Comparison of ENCODE assay signal across 10 cellular contexts in genomic region chrX:136580316-136580715, GRCh38. TPM values are rescaled to one million over a fixed set of nuclear protein-coding genes. Genes with fewer than 3 reads are reported as not detected.
"Had no signal": no experiment of that assay in that cellular context is flagged by ENCODE, and none has a peak within 500 bp of the region (broad histone marks: within the 10 kb centered on the region; RNA-seq: fewer than 3 reads in every experiment).

No MANE protein-coding gene starts in this region.

- H3K27ac Mint-ChIP-seq: GM23338, H9, IgD-negative memory B cell had no signal

- H3K4me2 ChIP-seq: GM23338 had no signal

- DNase-seq: H9, HCEC 1CT, KBM-7 had no signal

- H3K4me3 Mint-ChIP-seq: GM23338, H9, IgD-negative memory B cell had no signal

- ATAC-seq: GM23338, HepG2 had no signal

- H3K4me3 ChIP-seq: GM23338 had no signal

- H3K27ac ChIP-seq: HL-60 had no signal

- H2AFZ ChIP-seq: GM23338 had no signal

- FAIRE-seq: H54, HepG2 had no signal

- H3K9me3 Mint-ChIP-seq: GM23338, IgD-negative memory B cell had no signal

- H3K4me1 Mint-ChIP-seq: H9 had no signal

- H3K36me3 Mint-ChIP-seq: IgD-negative memory B cell had no signal

RNA-seq across cellular contexts. Expression of gene VGLL1, which starts 48.3 kb away (rescaled TPM):
- total RNA-seq: GM23338, H1, H9, HepG2, HT1080 had no signal
- polyA plus RNA-seq: GM23338, H1, HepG2, IgD-negative memory B cell had no signal
